ENCODE assay signal across 11 cellular contexts in genomic region chr3:52171577-52172261, GRCh38.
A peak's percentile ranks its signal among the peaks of the same experiment; 100 is the strongest.
DNase-seq lines count a peak whose midpoint lies in the region; ATAC-seq and TF ChIP-seq lines count a peak whose summit lies in the region.
"Had no signal": no experiment of that assay in that cellular context is flagged by ENCODE, and none has a peak within 500 bp of the region (broad histone marks: within the 10 kb centered on the region; RNA-seq: fewer than 3 reads in every experiment).

No MANE protein-coding gene starts in this region.

- no peaks in the 10 kb centered on the region for H3K9me3 Mint-ChIP-seq in stimulated activated effector memory CD8-positive, alpha-beta T cell treated with anti-CD3 and anti-CD28 coated beads, Interleukin-12 subunit alpha, Interleukin-12 subunit beta, amount 100 ng/mL, for 72 hours

- DNase-seq in HCEC 1CT: peak; percentile 72
- peak; percentile 66 for DNase-seq in SW480 (ENCODE audit: low spot score)
- peak; percentile 58 for DNase-seq in fibroblast of mammary gland (ENCODE audit: low read depth)
- no peak for DNase-seq in stimulated activated effector memory CD8-positive, alpha-beta T cell treated with anti-CD3 and anti-CD28 coated beads, Interleukin-12 subunit alpha, Interleukin-12 subunit beta, amount 100 ng/mL, for 72 hours (ENCODE audit: low spot score in 2 of 2)
- no peak for DNase-seq in NCI-H510A (lab: John Stamatoyannopoulos, UW)
- DNase-seq in pons (ENCODE audit: low spot score): no peak
- DNase-seq: DMS79; naive thymus-derived CD4-positive, alpha-beta T cell; NCI-H1105; NCI-H69 had no signal

- no peak overlapping the region for H3K4me3 Mint-ChIP-seq in stimulated activated effector memory CD8-positive, alpha-beta T cell treated with anti-CD3 and anti-CD28 coated beads, Interleukin-12 subunit alpha, Interleukin-12 subunit beta, amount 100 ng/mL, for 72 hours
- H3K4me3 Mint-ChIP-seq: naive thymus-derived CD4-positive, alpha-beta T cell had no signal

- H3K4me1 Mint-ChIP-seq in stimulated activated effector memory CD8-positive, alpha-beta T cell treated with anti-CD3 and anti-CD28 coated beads, Interleukin-12 subunit alpha, Interleukin-12 subunit beta, amount 100 ng/mL, for 72 hours: peaks cover 24% of the 10 kb centered on the region

- H3K27ac Mint-ChIP-seq in stimulated activated effector memory CD8-positive, alpha-beta T cell treated with anti-CD3 and anti-CD28 coated beads, Interleukin-12 subunit alpha, Interleukin-12 subunit beta, amount 100 ng/mL, for 72 hours: peak overlapping the region; percentile 2

- peak; percentile 24 for ATAC-seq in stimulated activated effector memory CD8-positive, alpha-beta T cell treated with anti-CD3 and anti-CD28 coated beads, Interleukin-12 subunit alpha, Interleukin-12 subunit beta, amount 100 ng/mL, for 72 hours
- ATAC-seq in GM19455 (IDR thresholded peaks at IDR 0.05; ENCODE audit: unreplicated experiment): no peak
- ATAC-seq: naive thymus-derived CD4-positive, alpha-beta T cell had no signal

- no peak overlapping the region for H3K4me3 ChIP-seq in fibroblast of mammary gland (ENCODE audit: control insufficient read depth, low read depth, low read length)

- no peak for TF ChIP-seq CTCF in fibroblast of mammary gland (conservative IDR thresholded peaks at IDR 0.05; ENCODE audit: control insufficient read depth, insufficient read depth, low read depth, low read length)

- no peaks in the 10 kb centered on the region for H3K36me3 Mint-ChIP-seq in stimulated activated effector memory CD8-positive, alpha-beta T cell treated with anti-CD3 and anti-CD28 coated beads, Interleukin-12 subunit alpha, Interleukin-12 subunit beta, amount 100 ng/mL, for 72 hours
- H3K36me3 Mint-ChIP-seq: naive thymus-derived CD4-positive, alpha-beta T cell had no signal

Comparison
In these comparisons a context has a peak if more than half of its experiments do, and no peak if none do; other contexts are left out.
1. DNase-seq: peak in HCEC 1CT (single experiment), SW480 (single experiment) and fibroblast of mammary gland (single experiment); none in stimulated activated effector memory CD8-positive, alpha-beta T cell treated with anti-CD3 and anti-CD28 coated beads, Interleukin-12 subunit alpha, Interleukin-12 subunit beta, amount 100 ng/mL, for 72 hours (0 of 2), NCI-H510A (single experiment) and pons (single experiment).